ENCODE assay signal across 20 cellular contexts in the genomic region with DNA sequence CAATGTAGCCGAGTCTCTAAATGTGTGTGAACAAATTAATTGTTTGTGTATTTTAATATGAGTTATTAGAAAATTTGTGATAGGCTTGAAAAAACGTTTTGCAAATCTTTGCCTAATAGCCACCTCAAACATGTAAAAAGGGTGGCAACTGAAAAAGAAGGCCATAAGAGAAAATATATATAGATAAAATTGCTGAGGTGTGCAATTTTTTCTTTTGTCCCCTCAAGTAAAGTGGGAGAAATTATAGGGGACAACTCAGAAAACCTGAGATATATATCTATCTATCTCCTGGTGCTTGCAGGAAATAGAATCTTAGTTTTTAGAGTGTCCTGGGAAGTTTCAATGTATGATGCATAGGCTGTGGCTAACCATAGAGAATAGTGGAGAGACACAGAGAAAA.
DNase-seq lines count a peak whose midpoint lies in the region; ATAC-seq, FAIRE-seq and TF ChIP-seq lines count a peak whose summit lies in the region.
"Had no signal": no experiment of that assay in that cellular context is flagged by ENCODE, and none has a peak within 500 bp of the region (broad histone marks: within the 10 kb centered on the region; RNA-seq: fewer than 3 reads in every experiment).

No MANE protein-coding gene starts in this region.

- H2AFZ ChIP-seq in IMR-90 (replicated peaks; ENCODE audit: low read length, poor library complexity): no peak overlapping the region
- no peak overlapping the region for H2AFZ ChIP-seq in H1 (ENCODE audit: low read length)

- no peak overlapping the region for H3K56ac ChIP-seq in IMR-90 (ENCODE audit: extremely low read depth, insufficient read depth, low read length)
- no peak overlapping the region for H3K56ac ChIP-seq in H1 (replicated peaks; ENCODE audit: insufficient read length, low read depth, low read length)

- H2BK20ac ChIP-seq in IMR-90 (ENCODE audit: low read depth, low read length) (no peak overlapping the region), H1 (ENCODE audit: low read length) (no peak overlapping the region)

- in situ Hi-C loops in IMR-90 (cut with MboI; ENCODE audit: low sequenced_read_pairs): no loop called here

- H3K79me2 ChIP-seq in H1 (ENCODE audit: control insufficient read depth in 1 of 2, insufficient read depth in 2 of 2, low read length in 2 of 2): no peaks in the 10 kb centered on the region

- H4K8ac ChIP-seq in IMR-90 (ENCODE audit: low read depth in 2 of 2, low read length in 2 of 2): no peak overlapping the region
- no peak overlapping the region for H4K8ac ChIP-seq in H1 (ENCODE audit: extremely low read depth, insufficient read depth, low read length)

- H2AK5ac ChIP-seq in IMR-90 (ENCODE audit: low read depth, low read length): no peak overlapping the region
- H2AK5ac ChIP-seq in H1 (ENCODE audit: low read depth, low read length): no peak overlapping the region

- H2BK5ac ChIP-seq in IMR-90 (ENCODE audit: low read depth, low read length, poor library complexity, severe bottlenecking) (no peak overlapping the region), H1 (ENCODE audit: low read depth, low read length) (no peak overlapping the region)

- DNase-seq in A549 (ENCODE audit: low read depth in 1 of 2, low spot score in 1 of 2) (no peak), IMR-90 (no peak), H1 (ENCODE audit: low read depth in 1 of 2, low spot score in 2 of 2) (no peak), H4 (ENCODE audit: low spot score) (no peak)
- DNase-seq: 8988T; AML-193; Caco-2; Calu3; CD4-positive, alpha-beta T cell; CD8-positive, alpha-beta T cell; DMS79 treated with DMSO at 0.1 percent for 48 hours; GF-D8 had no signal

- H3K4me1 ChIP-seq in A549: no peaks in the 10 kb centered on the region
- H3K4me1 ChIP-seq in IMR-90 (ENCODE audit: control insufficient read depth, insufficient read depth, low read length): no peaks in the 10 kb centered on the region
- no peaks in the 10 kb centered on the region for H3K4me1 ChIP-seq in H1 (replicated peaks in 1 of 4; ENCODE audit: control insufficient read depth in 3 of 4, insufficient read depth in 4 of 4, low read length in 3 of 4)
- H3K4me1 ChIP-seq: BLaER1 treated with 17β-estradiol and CSF1 and Interleukin-3, amounts not matched to agents 10 nM and 100 nM; Caco-2 had no signal

- H2AK9ac ChIP-seq in IMR-90 (replicated peaks; ENCODE audit: low read depth, low read length, poor library complexity): no peak overlapping the region

- no peak for TF ChIP-seq POLR2A in A549 (IDR thresholded peaks at IDR 0.05; ENCODE audit: low read length)
- TF ChIP-seq POLR2A in IMR-90 (IDR thresholded peaks at IDR 0.05; ENCODE audit: low read depth, low read length): no peak
- no peak for TF ChIP-seq POLR2A in H1 (IDR thresholded peaks at IDR 0.05; ENCODE audit: control extremely low read depth in 1 of 2, low read depth in 2 of 2, low read length in 2 of 2)

- H4K20me1 ChIP-seq in IMR-90 (ENCODE audit: insufficient read depth, low read length): no peaks in the 10 kb centered on the region
- H4K20me1 ChIP-seq in H1 (replicated peaks in 1 of 2; ENCODE audit: control insufficient read depth in 1 of 2, insufficient read depth in 2 of 2, low read length in 2 of 2): no peaks in the 10 kb centered on the region
- H4K20me1 ChIP-seq: BLaER1 treated with 17β-estradiol and CSF1 and Interleukin-3, amounts not matched to agents 10 nM and 100 nM had no signal

- no peaks in the 10 kb centered on the region for H3K9me3 ChIP-seq in A549
- H3K9me3 ChIP-seq in IMR-90 (ENCODE audit: control insufficient read depth, insufficient read depth, low read length): no peaks in the 10 kb centered on the region; the same call in 1 of the 2 replicates
- peaks cover 0 to 2% of the 10 kb centered on the region in 2 experiments; a peak in 1 of 4 replicates for H3K9me3 ChIP-seq in H1 (ENCODE audit: insufficient read depth in 2 of 2, low read depth in 1 of 2, low read length in 1 of 2)
- H3K9me3 ChIP-seq: BLaER1 treated with 17β-estradiol and CSF1 and Interleukin-3, amounts not matched to agents 10 nM and 100 nM; Caco-2 had no signal

- H2BK120ac ChIP-seq in IMR-90 (ENCODE audit: low read depth, low read length) (no peak overlapping the region), H1 (replicated peaks; ENCODE audit: low read depth, low read length) (no peak overlapping the region)

- H3K4ac ChIP-seq in IMR-90 (ENCODE audit: low read depth, low read length) (no peak overlapping the region), H1 (replicated peaks; ENCODE audit: insufficient read length, low read depth, low read length) (no peak overlapping the region)

- H3K9me1 ChIP-seq in IMR-90 (ENCODE audit: insufficient read depth, low read length): no peaks in the 10 kb centered on the region

- H4K91ac ChIP-seq in IMR-90 (ENCODE audit: insufficient read depth, low read depth, low read length): no peak overlapping the region
- no peak overlapping the region for H4K91ac ChIP-seq in H1 (replicated peaks; ENCODE audit: insufficient read length, low read length)

- H3K18ac ChIP-seq in IMR-90 (ENCODE audit: low read depth, low read length) (no peak overlapping the region), H1 (ENCODE audit: extremely low read depth, low read length) (no peak overlapping the region)

- dilution Hi-C loops in IMR-90 (cut with HindIII; ENCODE audit: low sequenced_read_pairs, unreplicated experiment): no loop called here

- H3K27me3 ChIP-seq in IMR-90 (ENCODE audit: control insufficient read depth, insufficient read depth, low read length): no peaks in the 10 kb centered on the region
- no peaks in the 10 kb centered on the region for H3K27me3 ChIP-seq in H1 (replicated peaks in 1 of 4; ENCODE audit: control insufficient read depth in 3 of 4, extremely low read depth in 1 of 4, insufficient read depth in 3 of 4, low read length in 3 of 4)
- H3K27me3 ChIP-seq: BLaER1 treated with 17β-estradiol and CSF1 and Interleukin-3, amounts not matched to agents 10 nM and 100 nM had no signal

- CTCF ChIA-PET in A549 (lab: Yijun Ruan, JAX): no interaction called here
- CTCF ChIA-PET in IMR-90 (lab: Yijun Ruan, JAX): no interaction called here
- CTCF ChIA-PET in H1 (lab: Charles Lee; ENCODE audit: partially characterized antibody): no interaction called here

- H3K9ac ChIP-seq in IMR-90 (ENCODE audit: low read depth, low read length) (no peak overlapping the region), H1 (replicated peaks in 1 of 4; ENCODE audit: extremely low read depth in 1 of 4, low read depth in 3 of 4, low read length in 3 of 4) (no peak overlapping the region)
- H3K9ac ChIP-seq: BLaER1 treated with 17β-estradiol and CSF1 and Interleukin-3, amounts not matched to agents 10 nM and 100 nM had no signal

- no peak overlapping the region for H3K4me3 ChIP-seq in A549
- no peak overlapping the region for H3K4me3 ChIP-seq in IMR-90 (ENCODE audit: insufficient read depth, low read depth, low read length)
- no peak overlapping the region for H3K4me3 ChIP-seq in H1 (ENCODE audit: extremely low read depth in 1 of 4, insufficient read depth in 2 of 4, low read depth in 3 of 4, low read length in 4 of 4)
- H3K4me3 ChIP-seq: BLaER1 treated with 17β-estradiol and CSF1 and Interleukin-3, amounts not matched to agents 10 nM and 100 nM had no signal

- intact Hi-C loops in IMR-90 (cut with micrococcal nuclease): no loop called here

- no peak overlapping the region for H2BK15ac ChIP-seq in IMR-90 (ENCODE audit: low read depth, low read length)
- H2BK15ac ChIP-seq in H1 (ENCODE audit: low read length): no peak overlapping the region

- H3K4me2 ChIP-seq in A549 (no peak overlapping the region), IMR-90 (ENCODE audit: low read depth, low read length) (no peak overlapping the region), H1 (ENCODE audit: insufficient read depth in 1 of 2, low read depth in 2 of 2, low read length in 2 of 2) (no peak overlapping the region)
- H3K4me2 ChIP-seq: BLaER1 treated with 17β-estradiol and CSF1 and Interleukin-3, amounts not matched to agents 10 nM and 100 nM had no signal

- WGBS in A549 (ENCODE audit: missing lambda C conversion rate): 40% methylated on average over 2 of the region's 2 CpGs
- WGBS in IMR-90 (ENCODE audit: extremely low coverage in 2 of 2, insufficient read length in 1 of 2), 2 experiments: no CpG with 5 or more reads among the region's 2 CpGs
- 84% methylated on average over 2 of the region's 2 CpGs; no CpG with 5 or more reads in 1 of the 2 experiments for WGBS in H1 (ENCODE audit: extremely low coverage in 1 of 2, insufficient coverage in 1 of 2, insufficient read length in 1 of 2, insufficient replicate concordance in 2 of 2, low coverage in 1 of 2, low lambda C conversion rate in 2 of 2, missing lambda C conversion rate in 1 of 2), 2 experiments

- H3K23me2 ChIP-seq in H1 (ENCODE audit: low read depth, low read length): no peaks in the 10 kb centered on the region

- POLR2A ChIA-PET in A549 (lab: Yijun Ruan, JAX) (no interaction called here), IMR-90 (lab: Charles Lee; ENCODE audit: unreplicated experiment) (no interaction called here), H1 (lab: Charles Lee; ENCODE audit: partially characterized antibody) (no interaction called here)

- no peak overlapping the region for H3K23ac ChIP-seq in IMR-90 (ENCODE audit: low read depth, low read length)
- no peak overlapping the region for H3K23ac ChIP-seq in H1 (ENCODE audit: insufficient read length)

- no peak overlapping the region for H3K27ac ChIP-seq in A549
- H3K27ac ChIP-seq in IMR-90 (ENCODE audit: insufficient read depth, low read length): no peak overlapping the region
- no peak overlapping the region for H3K27ac ChIP-seq in H1 (ENCODE audit: low read depth, low read length)
- H3K27ac ChIP-seq: BLaER1 treated with 17β-estradiol and CSF1 and Interleukin-3, amounts not matched to agents 10 nM and 100 nM; C4-2B had no signal

- no peak overlapping the region for H3K14ac ChIP-seq in IMR-90 (replicated peaks; ENCODE audit: low read depth, low read length)
- H3K14ac ChIP-seq in H1 (ENCODE audit: insufficient read length): no peak overlapping the region

- H4K5ac ChIP-seq in IMR-90 (ENCODE audit: low read depth, low read length): no peak overlapping the region
- H4K5ac ChIP-seq in H1 (ENCODE audit: insufficient read length, low read depth, low read length): no peak overlapping the region

- ATAC-seq in A549: no peak
- no peak for ATAC-seq in IMR-90 (ENCODE audit: low read depth)
- no peak for ATAC-seq in HG03432 (IDR thresholded peaks at IDR 0.05; ENCODE audit: unreplicated experiment)
- ATAC-seq in HG02763 (IDR thresholded peaks at IDR 0.05; ENCODE audit: unreplicated experiment): no peak
- ATAC-seq: CD8-positive, alpha-beta T cell had no signal

- TF ChIP-seq RAD21 in A549 (conservative IDR thresholded peaks at IDR 0.05 in 1 of 2, IDR thresholded peaks at IDR 0.05 in 1 of 2) (no peak), IMR-90 (IDR thresholded peaks at IDR 0.05; ENCODE audit: low read length) (no peak), H1 (IDR thresholded peaks at IDR 0.05 in 1 of 2, conservative IDR thresholded peaks at IDR 0.05 in 1 of 2; ENCODE audit: low read depth in 2 of 2, low read length in 2 of 2) (no peak)

- TF ChIP-seq CTCF in A549 (IDR thresholded peaks at IDR 0.05): no peak
- no peak for TF ChIP-seq CTCF in IMR-90 (conservative IDR thresholded peaks at IDR 0.05; ENCODE audit: low read depth, low read length)
- TF ChIP-seq CTCF in H1 (IDR thresholded peaks at IDR 0.05; ENCODE audit: control extremely low read depth in 1 of 3, insufficient read depth in 1 of 3, low read depth in 1 of 3, low read length in 3 of 3): no peak

- H3K36me3 ChIP-seq in IMR-90 (ENCODE audit: control insufficient read depth, insufficient read depth, low read length) (no peaks in the 10 kb centered on the region), H1 (ENCODE audit: control insufficient read depth in 2 of 4, insufficient read depth in 4 of 4, low read length in 3 of 4) (no peaks in the 10 kb centered on the region)
- H3K36me3 ChIP-seq: BLaER1 treated with 17β-estradiol and CSF1 and Interleukin-3, amounts not matched to agents 10 nM and 100 nM had no signal

- no peak overlapping the region for H2BK12ac ChIP-seq in H1 (ENCODE audit: low read depth, low read length)

- no peak for FAIRE-seq in A549 (lab: Jason Lieb, UNC)
- no peak for FAIRE-seq in H1 (lab: Jason Lieb, UNC)
- FAIRE-seq: A204.1, G401.6, GM12891, GM19239 had no signal

- BruUV-seq in IMR-90 (replicated peaks; lab: Mats Ljungman, UMichigan): no TSS peak

- H3K79me1 ChIP-seq in IMR-90 (ENCODE audit: low read depth in 1 of 2, low read length in 2 of 2) (no peaks in the 10 kb centered on the region), H1 (ENCODE audit: low read depth, low read length) (no peaks in the 10 kb centered on the region)

- TF ChIP-seq EP300 in A549 (IDR thresholded peaks at IDR 0.05): no peak
- no peak for TF ChIP-seq EP300 in H1 (IDR thresholded peaks at IDR 0.05; ENCODE audit: borderline replicate concordance in 1 of 2, low read depth in 2 of 2, low read length in 2 of 2)
